Comparison of ENCODE assay signal across 19 cellular contexts in the genomic region with DNA sequence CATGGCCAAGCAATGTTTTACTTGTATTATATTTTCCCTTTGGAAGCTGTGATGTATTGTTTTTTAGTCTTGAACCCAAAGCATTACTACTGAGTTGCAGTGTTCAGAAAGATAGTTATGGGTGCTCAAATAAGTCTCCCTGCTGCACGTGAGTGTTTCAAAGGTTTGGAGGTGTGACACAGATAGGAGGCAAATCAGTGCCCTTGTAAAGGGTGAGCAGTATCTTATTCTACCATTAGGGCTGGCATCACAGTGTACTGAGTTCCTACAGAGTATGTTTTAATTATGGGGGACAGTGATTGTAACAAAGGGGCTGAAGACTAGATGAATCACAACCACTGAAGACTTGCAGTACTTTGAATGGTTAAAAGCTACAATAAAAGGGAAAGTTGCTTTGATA.
"Had no signal": no experiment of that assay in that cellular context is flagged by ENCODE, and none has a peak within 500 bp of the region (broad histone marks: within the 10 kb centered on the region; RNA-seq: fewer than 3 reads in every experiment).

No MANE protein-coding gene starts in this region.

- H3K9me3 Mint-ChIP-seq: activated naive CD8-positive, alpha-beta T cell treated with anti-CD3 and anti-CD28 coated beads, Interleukin-2, amount 10 ng/mL, durations not matched to agents 7 days and 5 days; activated T-helper 2 cell treated with anti-CD3 and anti-CD28 coated beads, Interferon-gamma antibody, Interleukin-2, Interleukin-4, amounts not matched to agents 10 μg/mL and 5 μg/mL and 100 μg/mL, durations not matched to agents 14 hours and 24 hours and 36 hours; endodermal cell had no signal

- H3K27ac ChIP-seq: stomach, testis, upper lobe of right lung had no signal

- FAIRE-seq: frontal cortex had no signal

- H3K27me3 Mint-ChIP-seq: activated naive CD8-positive, alpha-beta T cell treated with anti-CD3 and anti-CD28 coated beads, Interleukin-2, amount 10 ng/mL, durations not matched to agents 7 days and 5 days had no signal

- DNase-seq: activated CD4-positive, alpha-beta T cell treated with anti-CD3 and anti-CD28 coated beads for 1 hour; activated CD4-positive, alpha-beta T cell treated with anti-CD3 and anti-CD28 coated beads, Interleukin-2, amount 50 U/mL, for 4 hours; activated naive CD8-positive, alpha-beta T cell treated with anti-CD3 and anti-CD28 coated beads, Interleukin-2, amount 10 ng/mL, durations not matched to agents 7 days and 5 days; activated T-cell treated with anti-CD3 and anti-CD28 coated beads for 4 hours; aorta; dorsolateral prefrontal cortex; endodermal cell; heart left ventricle; left cardiac atrium; retina; stimulated activated CD4-positive, alpha-beta T cell treated with anti-CD3 and anti-CD28 coated beads, Interleukin-2, amount 100 ng/mL, for 48 hours; stomach; T1000; testis; upper lobe of right lung had no signal

- H3K4me3 Mint-ChIP-seq: activated naive CD8-positive, alpha-beta T cell treated with anti-CD3 and anti-CD28 coated beads, Interleukin-2, amount 10 ng/mL, durations not matched to agents 7 days and 5 days; endodermal cell; mesothelial cell of epicardium had no signal

- H3K27ac Mint-ChIP-seq: activated T-helper 2 cell treated with anti-CD3 and anti-CD28 coated beads, Interferon-gamma antibody, Interleukin-2, Interleukin-4, amounts not matched to agents 10 μg/mL and 5 μg/mL and 100 μg/mL, durations not matched to agents 14 hours and 24 hours and 36 hours; endodermal cell had no signal

- H3K4me1 ChIP-seq: testis had no signal

- H3K4me3 ChIP-seq: dorsolateral prefrontal cortex, heart left ventricle, lung, stomach, testis, upper lobe of right lung had no signal

- ATAC-seq: upper lobe of right lung had no signal

- H3K9me3 ChIP-seq: heart left ventricle, stomach, testis, upper lobe of right lung had no signal
